Comparison of ENCODE assay signal across 18 cellular contexts in genomic region chr20:3251806-3252205, GRCh38. TPM values are rescaled to one million over a fixed set of nuclear protein-coding genes. Genes with fewer than 3 reads are reported as not detected.
DNase-seq lines count a peak whose midpoint lies in the region; ATAC-seq, FAIRE-seq and TF ChIP-seq lines count a peak whose summit lies in the region.
"Had no signal": no experiment of that assay in that cellular context is flagged by ENCODE, and none has a peak within 500 bp of the region (broad histone marks: within the 10 kb centered on the region; RNA-seq: fewer than 3 reads in every experiment).

No MANE protein-coding gene starts in this region.

- FAIRE-seq in HTR-8/SVneo (lab: Jason Lieb, UNC): no peak
- FAIRE-seq: GM12892 had no signal

- DNase-seq in Right ventricle myocardium inferior (ENCODE audit: missing footprints) (no peak), cardiac septum (ENCODE audit: low spot score) (no peak), fibroblast of gingiva (ENCODE audit: low read depth) (peak; percentile 24), medulla oblongata (ENCODE audit: extremely low spot score) (peak; percentile 79), left lobe of liver (ENCODE audit: low spot score) (no peak), foreskin keratinocyte (no peak), HTR-8/SVneo (ENCODE audit: insufficient read length, low spot score) (no peak)
- DNase-seq: activated CD8-positive, alpha-beta memory T cell treated with anti-CD3 and anti-CD28 coated beads, Interleukin-2, amount 50 U/mL, for 48 hours; activated naive CD4-positive, alpha-beta T cell treated with anti-CD3 and anti-CD28 coated beads, Interleukin-2, amount 50 U/mL, for 16 hours; heart left ventricle; left cardiac atrium; naive B cell; NCI-H2029; RPMI8226 had no signal

- H3K4me1 ChIP-seq in foreskin keratinocyte: no peaks in the 10 kb centered on the region

- intact Hi-C loops in Right ventricle myocardium inferior (cut with DNase I): no loop called here
- intact Hi-C loops in cardiac septum (cut with DNase I): no loop called here

- ATAC-seq in Right ventricle myocardium inferior (peak; percentile 65), left lobe of liver (no peak), foreskin keratinocyte (no peak), GM18870 (IDR thresholded peaks at IDR 0.05; ENCODE audit: unreplicated experiment) (no peak)
- ATAC-seq: HCT116 had no signal

- TF ChIP-seq CTCF in foreskin keratinocyte (conservative IDR thresholded peaks at IDR 0.05): no peak

- H3K27me3 ChIP-seq in foreskin keratinocyte: peaks cover 18% of the 10 kb centered on the region

- no peak overlapping the region for H3K27ac ChIP-seq in foreskin keratinocyte
- H3K27ac ChIP-seq: heart left ventricle, thoracic aorta had no signal

RNA-seq across cellular contexts. Expression of gene SLC4A11, which starts 12.8 kb away (rescaled TPM):
- total RNA-seq in Right ventricle myocardium inferior (0.14 TPM), cardiac septum (0.35 TPM), left lobe of liver (0.18 TPM), foreskin keratinocyte (11.3 TPM in 2 replicates)
- polyA plus RNA-seq in foreskin keratinocyte: 9.6 and 10.2 TPM in 2 replicates

RNA-seq across cellular contexts. Expression of gene ITPA, which starts 42.5 kb away (rescaled TPM):
- 21.4 TPM for total RNA-seq in Right ventricle myocardium inferior
- total RNA-seq in cardiac septum: 24.1 TPM
- 25.3 TPM for total RNA-seq in left lobe of liver
- total RNA-seq in foreskin keratinocyte: 47.2 and 58.0 TPM in 2 replicates
- 82.1 and 97.0 TPM in 2 replicates for polyA plus RNA-seq in foreskin keratinocyte

RNA-seq across cellular contexts. Expression of gene DDRGK1, which starts 47.3 kb away (rescaled TPM):
- 36.5 TPM for total RNA-seq in Right ventricle myocardium inferior
- total RNA-seq in cardiac septum: 29.1 TPM
- 71.0 TPM for total RNA-seq in left lobe of liver
- total RNA-seq in foreskin keratinocyte: 42.3 and 47.4 TPM in 2 replicates
- 64.4 and 69.6 TPM in 2 replicates for polyA plus RNA-seq in foreskin keratinocyte

Comparison
In these comparisons a context has a peak if more than half of its experiments do, and no peak if none do; other contexts are left out.
1. DNase-seq: peak in fibroblast of gingiva (single experiment) and medulla oblongata (single experiment); none in Right ventricle myocardium inferior (single experiment), cardiac septum (single experiment), left lobe of liver (single experiment), foreskin keratinocyte (0 of 2) and HTR-8/SVneo (single experiment).